4 cellular contexts compared by ENCODE assay signal in genomic region chr15:77255385-77255784, GRCh38.
A peak's percentile ranks its signal among the peaks of the same experiment; 100 is the strongest.
TF ChIP-seq lines count a peak whose summit lies in the region.

No MANE protein-coding gene starts in this region.

TF ChIP-seq in HepG2, 621 proteins besides CTCF, POLR2A, EP300 and RAD21:
- TF ChIP-seq CEBPB (IDR thresholded peaks at IDR 0.05; ENCODE audit: borderline replicate concordance, low read depth, low read length) (peak; percentile 61; the same call in 1 of the 2 replicates), HNRNPUL1 (IDR thresholded peaks at IDR 0.05; ENCODE audit: low read depth, low read length) (no peak), ATF7 (IDR thresholded peaks at IDR 0.05) (peak; percentile 63), ATF7 (CRISPR knock-in tag; IDR thresholded peaks at IDR 0.05) (no peak)

TF ChIP-seq in IMR-90, 13 proteins besides CTCF, POLR2A, EP300 and RAD21:
- no peak for TF ChIP-seq ELK1 (IDR thresholded peaks at IDR 0.05; ENCODE audit: borderline replicate concordance, low read depth, low read length)
- peak; percentile 61 for TF ChIP-seq CEBPB (IDR thresholded peaks at IDR 0.05; ENCODE audit: low read depth, low read length)
- no peak for TF ChIP-seq NFE2L2 (IDR thresholded peaks at IDR 0.05; ENCODE audit: low read depth, low read length)
- TF ChIP-seq SMC3 (IDR thresholded peaks at IDR 0.05; ENCODE audit: low read depth, low read length): no peak
- no peak for TF ChIP-seq MAFK (IDR thresholded peaks at IDR 0.05; ENCODE audit: low read depth, low read length)
- TF ChIP-seq MXI1 (IDR thresholded peaks at IDR 0.05; ENCODE audit: borderline replicate concordance, low read depth, low read length): no peak
- no peak for TF ChIP-seq RFX5 (IDR thresholded peaks at IDR 0.05; ENCODE audit: low read depth, low read length)
- no peak for TF ChIP-seq CHD1 (IDR thresholded peaks at IDR 0.05; ENCODE audit: low read depth, low read length)
- TF ChIP-seq FOS (IDR thresholded peaks at IDR 0.05; ENCODE audit: low read depth, low read length): no peak

TF ChIP-seq in K562, 482 proteins besides CTCF, POLR2A, EP300 and RAD21:
- TF ChIP-seq E2F6 (IDR thresholded peaks at IDR 0.05; ENCODE audit: borderline replicate concordance in 1 of 2, extremely low read depth in 1 of 2, insufficient read depth in 1 of 2, insufficient read length in 1 of 2, low read depth in 1 of 2, low read length in 1 of 2, poor library complexity in 1 of 2, severe bottlenecking in 1 of 2) (no peak), ATF3 (IDR thresholded peaks at IDR 0.05) (peak; percentile 52), ATF3 (CRISPR knock-in tag; conservative IDR thresholded peaks at IDR 0.05) (no peak), CEBPB (tag; IDR thresholded peaks at IDR 0.05) (peak; percentile 58), PATZ1 (CRISPR knock-in tag; IDR thresholded peaks at IDR 0.05; ENCODE audit: borderline replicate concordance) (no peak), CEBPG (CRISPR knock-in tag; IDR thresholded peaks at IDR 0.05) (no peak), CEBPG (tag; conservative IDR thresholded peaks at IDR 0.05 in 1 of 2, IDR thresholded peaks at IDR 0.05 in 1 of 2) (peak; percentile 63 to 75), ZNF224 (CRISPR knock-in tag; IDR thresholded peaks at IDR 0.05) (no peak), GABPA (tag; conservative IDR thresholded peaks at IDR 0.05; ENCODE audit: low read depth) (no peak), SLC30A9 (CRISPR knock-in tag; IDR thresholded peaks at IDR 0.05) (no peak), BRD4 (IDR thresholded peaks at IDR 0.05) (no peak)
TF ChIP-seq in K562: peak in this region for 3.

TF ChIP-seq in H1, 55 proteins besides CTCF, POLR2A, EP300 and RAD21:
- TF ChIP-seq CEBPB (IDR thresholded peaks at IDR 0.05; ENCODE audit: low read depth, low read length) (peak; percentile 56; the same call in 1 of the 2 replicates), TBP (IDR thresholded peaks at IDR 0.05; ENCODE audit: low read depth, low read length) (no peak)
